ENCODE assay signal across 15 cellular contexts in the genomic region with DNA sequence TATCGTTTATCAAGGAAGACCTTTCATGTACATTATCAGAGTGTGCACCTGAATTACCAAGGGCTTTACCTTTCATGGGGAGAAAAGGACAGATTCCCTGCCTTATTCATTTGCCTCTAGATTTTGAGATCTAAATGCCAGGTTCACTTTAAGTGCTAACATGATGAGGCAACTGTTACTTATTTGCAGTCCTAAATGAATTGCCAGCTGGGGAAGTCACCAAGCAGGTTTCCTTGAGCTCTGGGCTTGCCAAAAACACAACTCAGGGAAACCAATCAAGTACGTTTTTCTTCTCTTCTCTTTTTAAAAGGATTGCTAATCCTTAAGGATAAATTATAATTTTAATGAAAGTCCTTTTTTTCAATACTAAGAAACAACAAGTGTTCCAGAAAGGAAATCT.
A peak's percentile ranks its signal among the peaks of the same experiment; 100 is the strongest.
DNase-seq lines count a peak whose midpoint lies in the region; ATAC-seq, FAIRE-seq and TF ChIP-seq lines count a peak whose summit lies in the region.
"Had no signal": no experiment of that assay in that cellular context is flagged by ENCODE, and none has a peak within 500 bp of the region (broad histone marks: within the 10 kb centered on the region; RNA-seq: fewer than 3 reads in every experiment).

No MANE protein-coding gene starts in this region.

- H3K4me1 ChIP-seq in adipocyte (ENCODE audit: control insufficient read depth, insufficient read depth, low read length) (peaks cover 81% of the 10 kb centered on the region), kidney (ENCODE audit: control insufficient read depth in 1 of 2, insufficient read depth in 1 of 2, low read depth in 1 of 2, low read length in 2 of 2) (peaks cover 13 to 26% of the 10 kb centered on the region in 2 donors), small intestine (ENCODE audit: control insufficient read depth in 2 of 2, insufficient read depth in 1 of 2, low read depth in 1 of 2, low read length in 1 of 2) (peaks cover 3 to 11% of the 10 kb centered on the region in 2 donors)

- H3K4me3 ChIP-seq in adipocyte (ENCODE audit: low read length) (no peak overlapping the region), kidney (ENCODE audit: low read length in 2 of 2) (no peak overlapping the region), small intestine (ENCODE audit: low read depth in 1 of 2, low read length in 2 of 2) (no peak overlapping the region)
- H3K4me3 ChIP-seq: SJSA1, testis had no signal

- FAIRE-seq in kidney (lab: Jason Lieb, UNC) (no peak), small intestine (lab: Jason Lieb, UNC) (no peak)

- peak overlapping the region; percentile 14 for H3K9ac ChIP-seq in adipocyte (ENCODE audit: low read length)
- H3K9ac ChIP-seq in kidney (ENCODE audit: low read length in 2 of 2), result no peak overlapping the region
- H3K9ac ChIP-seq: KMS-11 had no signal

- no peaks in the 10 kb centered on the region for H3K27me3 ChIP-seq in adipocyte (replicated peaks; ENCODE audit: control insufficient read depth, insufficient read depth, low read length)
- H3K27me3 ChIP-seq in small intestine (ENCODE audit: control insufficient read depth in 2 of 2, insufficient read depth in 2 of 2, low read length in 2 of 2), result no peaks in the 10 kb centered on the region
- H3K27me3 ChIP-seq: SJSA1, testis had no signal

- ATAC-seq in GM21515 (IDR thresholded peaks at IDR 0.05; ENCODE audit: unreplicated experiment), result no peak

- WGBS in small intestine, 3 donors, result 33 to 47% (median 36%) methylated on average over 2 of the region's 2 CpGs

- TF ChIP-seq CTCF in kidney (IDR thresholded peaks at IDR 0.05; ENCODE audit: borderline replicate concordance, extremely low read depth, insufficient read depth), result no peak

- H3K9me3 ChIP-seq in adipocyte (ENCODE audit: control insufficient read depth, low read length) (no peaks in the 10 kb centered on the region), kidney (ENCODE audit: control insufficient read depth in 1 of 2, low read length in 2 of 2) (no peaks in the 10 kb centered on the region), small intestine (ENCODE audit: control insufficient read depth, low read depth) (no peaks in the 10 kb centered on the region)
- H3K9me3 ChIP-seq: SJSA1, testis had no signal

- intact Hi-C loops in kidney (cut with DNase I), result no loop called here

- H3K36me3 ChIP-seq in adipocyte (ENCODE audit: control insufficient read depth, insufficient read depth, low read length, severe bottlenecking) (peaks cover 66% of the 10 kb centered on the region), kidney (ENCODE audit: control insufficient read depth in 1 of 2, insufficient read depth in 2 of 2, low read length in 2 of 2) (peaks cover 0 to 3% of the 10 kb centered on the region in 2 donors), small intestine (ENCODE audit: control insufficient read depth in 2 of 2, insufficient read depth in 2 of 2, low read length in 2 of 2) (peaks cover 0 to 5% of the 10 kb centered on the region in 2 donors)

- H3K27ac ChIP-seq in kidney (ENCODE audit: low read depth in 2 of 2, low read length in 2 of 2) (peak overlapping the region in 1 of 2 donors; percentile 41), small intestine (ENCODE audit: low read depth in 1 of 2, low read length in 1 of 2) (no peak overlapping the region)
- H3K27ac ChIP-seq: KMS-11, SJSA1 had no signal

- DNase-seq in DMS 273 (lab: John Stamatoyannopoulos, UW; ENCODE audit: unreplicated experiment) (peak; percentile 50), DMS 273 treated with DMSO at 0.1 percent for 48 hours (lab: John Stamatoyannopoulos, UW) (no peak), adipocyte (ENCODE audit: low read depth) (no peak), kidney (peak; percentile 23), small intestine (peak; percentile 33)
- DNase-seq in central memory CD4-positive, alpha-beta T cell, result no peak
- no peak for DNase-seq in activated CD4-positive, alpha-beta T cell treated with anti-CD3 and anti-CD28 coated beads, Interleukin-2, amount 50 U/mL, for 1 hour
- DNase-seq: 8988T; EL; NCI-H524 treated with DMSO at 0.1 percent for 48 hours; stimulated activated CD4-positive, alpha-beta T cell treated with anti-CD3 and anti-CD28 coated beads, Interleukin-4, amount 100 ng/mL, for 1 hour; testis had no signal

Comparison
In these comparisons a context has a peak if more than half of its experiments do, and no peak if none do; other contexts are left out.
1. DNase-seq: peak in DMS 273 (single experiment), kidney (single experiment) and small intestine (single experiment); none in DMS 273 treated with DMSO at 0.1 percent for 48 hours (single experiment), adipocyte (single experiment), central memory CD4-positive, alpha-beta T cell (single experiment) and activated CD4-positive, alpha-beta T cell treated with anti-CD3 and anti-CD28 coated beads, Interleukin-2, amount 50 U/mL, for 1 hour (single experiment).